8 cellular contexts compared by ENCODE assay signal in genomic region chr7:87475359-87476178, GRCh38. TPM values are rescaled to one million over a fixed set of nuclear protein-coding genes. Genes with fewer than 3 reads are reported as not detected.
A peak's percentile ranks its signal among the peaks of the same experiment; 100 is the strongest.
DNase-seq lines count a peak whose midpoint lies in the region; ATAC-seq and TF ChIP-seq lines count a peak whose summit lies in the region.

Gene ABCB4, minus strand, starts transcription at chr7:87475680. Its CDS starts 215 bp downstream, at chr7:87475465.

- no peak within 1 kb of the TSS for H3K18ac ChIP-seq in IMR-90 (ENCODE audit: low read depth, low read length)

- 4% methylated on average over 27 of the region's 80 CpGs; no CpG with 5 or more reads in 1 of the 2 experiments for whole genome bisulfite sequencing in IMR-90 (ENCODE audit: extremely low coverage in 2 of 2, insufficient read length in 1 of 2), 2 experiments

- no peak within 1 kb of the TSS for H4K8ac ChIP-seq in IMR-90 (ENCODE audit: low read depth in 2 of 2, low read length in 2 of 2)

- H3K56ac ChIP-seq in IMR-90 (ENCODE audit: extremely low read depth, insufficient read depth, low read length), result no peak within 1 kb of the TSS

- intact Hi-C loops in IMR-90 (cut with micrococcal nuclease), result no loop called here

- H3K27me3 Mint-ChIP-seq in naive B cell, result no peaks in the 10 kb centered on the region

- no peaks in the 10 kb centered on the region for H3K36me3 Mint-ChIP-seq in naive B cell

- H3K4me2 ChIP-seq in IMR-90 (ENCODE audit: low read depth, low read length), result peak within 1 kb of the TSS; percentile 52; the same call in 1 of the 2 replicates

- H3K9me1 ChIP-seq in IMR-90 (ENCODE audit: insufficient read depth, low read length), result no peaks in the 10 kb centered on the region

- H3K9ac ChIP-seq in IMR-90 (ENCODE audit: low read depth, low read length) (no peak within 1 kb of the TSS), endocrine pancreas (ENCODE audit: control insufficient read depth, insufficient read depth, low read length) (peak within 1 kb of the TSS; percentile 55)

- H3K14ac ChIP-seq in IMR-90 (replicated peaks; ENCODE audit: low read depth, low read length), result no peak within 1 kb of the TSS

- no peak within 1 kb of the TSS for H3K4ac ChIP-seq in IMR-90 (ENCODE audit: low read depth, low read length)

- CTCF ChIA-PET in IMR-90 (lab: Yijun Ruan, JAX), result no interaction called here

- H3K27ac Mint-ChIP-seq in naive B cell, result peak within 1 kb of the TSS; percentile 91 to 99 (median 98)

- peak within 1 kb of the TSS; percentile 68 for H2AFZ ChIP-seq in IMR-90 (replicated peaks; ENCODE audit: low read length, poor library complexity)

- H3K9me3 ChIP-seq in IMR-90 (ENCODE audit: control insufficient read depth, insufficient read depth, low read length) (no peaks in the 10 kb centered on the region), endocrine pancreas (ENCODE audit: control insufficient read depth, low read length) (no peaks in the 10 kb centered on the region), SJCRH30 (replicated peaks) (no peaks in the 10 kb centered on the region)

- H4K91ac ChIP-seq in IMR-90 (ENCODE audit: insufficient read depth, low read depth, low read length), result no peak within 1 kb of the TSS

- no peak within 1 kb of the TSS for H2BK5ac ChIP-seq in IMR-90 (ENCODE audit: low read depth, low read length, poor library complexity, severe bottlenecking)

- H3K36me3 ChIP-seq in IMR-90 (ENCODE audit: control insufficient read depth, insufficient read depth, low read length), result no peaks in the 10 kb centered on the region
- no peaks in the 10 kb centered on the region for H3K36me3 ChIP-seq in endocrine pancreas (ENCODE audit: control insufficient read depth, insufficient read depth, low read length)
- no peaks in the 10 kb centered on the region for H3K36me3 ChIP-seq in SJCRH30

- H3K9me3 Mint-ChIP-seq in naive B cell, result peaks cover 0 to 1% (median 0%) of the 10 kb centered on the region in 7 donors

- ATAC-seq in GM19455 (IDR thresholded peaks at IDR 0.05; ENCODE audit: unreplicated experiment) (peak; percentile 34), IMR-90 (ENCODE audit: low read depth) (peak; percentile 49), naive B cell (ENCODE audit: low read depth in 2 of 2) (peak; percentile 27 to 44), HG03025 (IDR thresholded peaks at IDR 0.05; ENCODE audit: low FRiP score, unreplicated experiment) (no peak)

- dilution Hi-C loops in IMR-90 (cut with HindIII; ENCODE audit: low sequenced_read_pairs, unreplicated experiment), result no loop called here

- H3K4me3 Mint-ChIP-seq in naive B cell, result peak within 1 kb of the TSS; percentile 81 to 97 (median 95)

- H2AK9ac ChIP-seq in IMR-90 (replicated peaks; ENCODE audit: low read depth, low read length, poor library complexity), result no peak within 1 kb of the TSS

- H3K27ac ChIP-seq in IMR-90 (ENCODE audit: insufficient read depth, low read length), result no peak within 1 kb of the TSS
- no peak within 1 kb of the TSS for H3K27ac ChIP-seq in SJCRH30

- H3K4me3 ChIP-seq in IMR-90 (ENCODE audit: insufficient read depth, low read depth, low read length) (peak within 1 kb of the TSS; percentile 15; the same call in 1 of the 2 replicates), endocrine pancreas (ENCODE audit: control insufficient read depth, insufficient read depth, low read length) (peak within 1 kb of the TSS; percentile 62), SJCRH30 (no peak within 1 kb of the TSS)

- H3K27me3 ChIP-seq in IMR-90 (ENCODE audit: control insufficient read depth, insufficient read depth, low read length) (peaks cover 28% of the 10 kb centered on the region), endocrine pancreas (ENCODE audit: control insufficient read depth, insufficient read depth, low read length) (no peaks in the 10 kb centered on the region), SJCRH30 (no peaks in the 10 kb centered on the region)

- no peak for TF ChIP-seq POLR2A in IMR-90 (IDR thresholded peaks at IDR 0.05; ENCODE audit: low read depth, low read length)

- no peak for TF ChIP-seq CTCF in IMR-90 (conservative IDR thresholded peaks at IDR 0.05; ENCODE audit: low read depth, low read length)

- no peak within 1 kb of the TSS for H4K5ac ChIP-seq in IMR-90 (ENCODE audit: low read depth, low read length)

- H3K4me1 ChIP-seq in IMR-90 (ENCODE audit: control insufficient read depth, insufficient read depth, low read length) (no peaks in the 10 kb centered on the region), endocrine pancreas (ENCODE audit: control insufficient read depth, insufficient read depth, low read length) (no peaks in the 10 kb centered on the region), SJCRH30 (no peaks in the 10 kb centered on the region)

- DNase-seq in GM03348 (ENCODE audit: low spot score) (peak; percentile 16), IMR-90 (no peak), naive B cell (peak; percentile 55), SJCRH30 (no peak), NCI-H2107 treated with DMSO at 0.1 percent for 48 hours (lab: John Stamatoyannopoulos, UW; ENCODE audit: unreplicated experiment) (no peak)

- TF ChIP-seq RAD21 in IMR-90 (IDR thresholded peaks at IDR 0.05; ENCODE audit: low read length), result no peak

- H2BK20ac ChIP-seq in IMR-90 (ENCODE audit: low read depth, low read length), result no peak within 1 kb of the TSS

- no peak within 1 kb of the TSS for H2BK120ac ChIP-seq in IMR-90 (ENCODE audit: low read depth, low read length)

- no peak within 1 kb of the TSS for H2BK15ac ChIP-seq in IMR-90 (ENCODE audit: low read depth, low read length)

- H3K79me1 ChIP-seq in IMR-90 (ENCODE audit: low read depth in 1 of 2, low read length in 2 of 2), result no peaks in the 10 kb centered on the region

- H3K4me1 Mint-ChIP-seq in naive B cell, result peaks cover 33 to 53% (median 37%) of the 10 kb centered on the region in 3 donors

- no TSS peak for BruUV-seq in IMR-90 (replicated peaks; lab: Mats Ljungman, UMichigan)

- no peak within 1 kb of the TSS for H2AK5ac ChIP-seq in IMR-90 (ENCODE audit: low read depth, low read length)

- in situ Hi-C loops in IMR-90 (cut with MboI; ENCODE audit: low sequenced_read_pairs), result no loop called here

- H3K23ac ChIP-seq in IMR-90 (ENCODE audit: low read depth, low read length), result no peak within 1 kb of the TSS

- H4K20me1 ChIP-seq in IMR-90 (ENCODE audit: insufficient read depth, low read length), result no peaks in the 10 kb centered on the region

- POLR2A ChIA-PET in IMR-90 (lab: Charles Lee; ENCODE audit: unreplicated experiment), result no interaction called here

TF ChIP-seq in IMR-90, 13 proteins besides CTCF, POLR2A, EP300 and RAD21:
- no peak for TF ChIP-seq MXI1 (IDR thresholded peaks at IDR 0.05; ENCODE audit: borderline replicate concordance, low read depth, low read length)
- no peak for TF ChIP-seq RCOR1 (IDR thresholded peaks at IDR 0.05; ENCODE audit: insufficient replicate concordance, low read length)
- TF ChIP-seq USF2 (IDR thresholded peaks at IDR 0.05; ENCODE audit: low read depth, low read length), result no peak
- no peak for TF ChIP-seq MAFK (IDR thresholded peaks at IDR 0.05; ENCODE audit: low read depth, low read length)
- no peak for TF ChIP-seq CHD1 (IDR thresholded peaks at IDR 0.05; ENCODE audit: low read depth, low read length)
- TF ChIP-seq, protein P1, sequence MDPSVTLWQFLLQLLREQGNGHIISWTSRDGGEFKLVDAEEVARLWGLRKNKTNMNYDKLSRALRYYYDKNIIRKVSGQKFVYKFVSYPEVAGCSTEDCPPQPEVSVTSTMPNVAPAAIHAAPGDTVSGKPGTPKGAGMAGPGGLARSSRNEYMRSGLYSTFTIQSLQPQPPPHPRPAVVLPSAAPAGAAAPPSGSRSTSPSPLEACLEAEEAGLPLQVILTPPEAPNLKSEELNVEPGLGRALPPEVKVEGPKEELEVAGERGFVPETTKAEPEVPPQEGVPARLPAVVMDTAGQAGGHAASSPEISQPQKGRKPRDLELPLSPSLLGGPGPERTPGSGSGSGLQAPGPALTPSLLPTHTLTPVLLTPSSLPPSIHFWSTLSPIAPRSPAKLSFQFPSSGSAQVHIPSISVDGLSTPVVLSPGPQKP (IDR thresholded peaks at IDR 0.05; ENCODE audit: borderline replicate concordance, low read depth, low read length), result no peak
- TF ChIP-seq BHLHE40 (IDR thresholded peaks at IDR 0.05; ENCODE audit: low read depth, low read length), result no peak
- TF ChIP-seq SMC3 (IDR thresholded peaks at IDR 0.05; ENCODE audit: low read depth, low read length), result no peak
- TF ChIP-seq CEBPB (IDR thresholded peaks at IDR 0.05; ENCODE audit: low read depth, low read length), result no peak
- TF ChIP-seq MAZ (IDR thresholded peaks at IDR 0.05; ENCODE audit: borderline replicate concordance, low read depth, low read length), result no peak
- TF ChIP-seq RFX5 (IDR thresholded peaks at IDR 0.05; ENCODE audit: low read depth, low read length), result no peak
- no peak for TF ChIP-seq NFE2L2 (IDR thresholded peaks at IDR 0.05; ENCODE audit: low read depth, low read length)
- TF ChIP-seq FOS (IDR thresholded peaks at IDR 0.05; ENCODE audit: low read depth, low read length), result no peak

RNA-seq across cellular contexts. Expression of gene ABCB4, which starts in this region (rescaled TPM):
- not detected in 2 replicates for total RNA-seq in IMR-90 (2012; rRNA removed)
- polyA plus RNA-seq in IMR-90 (2012; rRNA removed) (not detected in 2 replicates), naive B cell (ENCODE audit: low read depth in 6 of 6) (10 to 100 TPM; 21.3 to 50.9 (median 28.0) TPM)
- polyA plus RNA-seq in IMR-90 (2012; cell fraction: cytosol; rRNA removed), result 0.05 TPM in 1 of 2 replicates, not detected in the other
- polyA plus RNA-seq in IMR-90 (2012; cell fraction: nucleus; rRNA removed; ENCODE audit: low replicate concordance), result 0.03 TPM in 1 of 2 replicates, not detected in the other
- total RNA-seq in SJCRH30 (2014; rRNA removed; shearing (Covaris generic)), result 0.06 and 0.13 TPM in 2 replicates

Comparison
In these comparisons a context has a peak if more than half of its experiments do, and no peak if none do; other contexts are left out.
1. RNA of gene ABCB4 (polyA plus RNA-seq): 21.3 to 50.9 TPM in naive B cell; 0.03 to 0.05 TPM in IMR-90; every median in the first group is over 10 times any median in the second.
2. Peak in ATAC-seq, H3K4me3 ChIP-seq and H3K4me2 ChIP-seq in IMR-90; RNA of the gene not detected or under 1 TPM.
3. DNase-seq: peak in GM03348 (single experiment) and naive B cell (single experiment); none in IMR-90 (single experiment), SJCRH30 (0 of 2) and NCI-H2107 treated with DMSO at 0.1 percent for 48 hours (single experiment).